1 cellular context compared by ENCODE assay signal in genomic region chr1:22418352-22418751, GRCh38.
TF ChIP-seq lines count a peak whose summit lies in the region.

No MANE protein-coding gene starts in this region.

TF ChIP-seq in SK-N-SH treated with all-trans-retinoic acid at 6 μM for 48 hours, 23 proteins besides CTCF, POLR2A, EP300 and RAD21 (continued from another document):
- TF ChIP-seq TSHZ2 (CRISPR knock-in tag; IDR thresholded peaks at IDR 0.05) (no peak), ZNF565 (CRISPR knock-in tag; conservative IDR thresholded peaks at IDR 0.05; ENCODE audit: low read depth) (no peak), CREB5 (CRISPR knock-in tag; IDR thresholded peaks at IDR 0.05; ENCODE audit: low read depth) (no peak), ZFP3 (CRISPR knock-in tag; IDR thresholded peaks at IDR 0.05) (no peak), ZNF8 (CRISPR knock-in tag; IDR thresholded peaks at IDR 0.05) (no peak), ARNTL (CRISPR knock-in tag; IDR thresholded peaks at IDR 0.05; ENCODE audit: borderline replicate concordance, low read depth) (no peak), ISL1 (CRISPR knock-in tag; IDR thresholded peaks at IDR 0.05) (no peak), ZNF70 (CRISPR knock-in tag; IDR thresholded peaks at IDR 0.05) (no peak), CSRNP3 (CRISPR knock-in tag; IDR thresholded peaks at IDR 0.05) (no peak), RARB (CRISPR knock-in tag; IDR thresholded peaks at IDR 0.05) (no peak)
